In genomic region chr7:151432658-151433521, GRCh38 we compare ENCODE assay signal across 8 cellular contexts. TPM values are rescaled to one million over a fixed set of nuclear protein-coding genes. Genes with fewer than 3 reads are reported as not detected.
DNase-seq lines count a peak whose midpoint lies in the region; ATAC-seq and TF ChIP-seq lines count a peak whose summit lies in the region.

No MANE protein-coding gene starts in this region.

- no peak overlapping the region for H3K4me3 ChIP-seq in CD4-positive, CD25-positive, alpha-beta regulatory T cell (ENCODE audit: low read depth, low read length)
- no peak overlapping the region for H3K4me3 ChIP-seq in Panc1 (ENCODE audit: low read depth in 2 of 2, low read length in 2 of 2)
- H3K4me3 ChIP-seq in esophagus squamous epithelium: no peak overlapping the region

- H3K27ac Mint-ChIP-seq in CD4-positive, CD25-positive, alpha-beta regulatory T cell: peak overlapping the region in 2 of 3 donors; percentile 31 to 73
- H3K27ac Mint-ChIP-seq in central memory CD8-positive, alpha-beta T cell (ENCODE audit: low read depth): peak overlapping the region; percentile 67

- no peaks in the 10 kb centered on the region for H3K36me3 Mint-ChIP-seq in CD4-positive, CD25-positive, alpha-beta regulatory T cell
- H3K36me3 Mint-ChIP-seq in central memory CD8-positive, alpha-beta T cell (ENCODE audit: insufficient read depth): peaks cover 5% of the 10 kb centered on the region

- no TSS peak for BruUV-seq in Panc1 (replicated peaks; lab: Mats Ljungman, UMichigan)

- H3K27ac ChIP-seq in CD4-positive, CD25-positive, alpha-beta regulatory T cell (ENCODE audit: insufficient read depth, low read length, poor library complexity, severe bottlenecking): peak overlapping the region; percentile 14
- H3K27ac ChIP-seq in Panc1 (ENCODE audit: low read length) (no peak overlapping the region), esophagus squamous epithelium (no peak overlapping the region)

- H3K27me3 ChIP-seq in CD4-positive, CD25-positive, alpha-beta regulatory T cell (ENCODE audit: control insufficient read depth, insufficient read depth, low read length): no peaks in the 10 kb centered on the region
- no peaks in the 10 kb centered on the region for H3K27me3 ChIP-seq in Panc1 (ENCODE audit: control insufficient read depth, insufficient read depth, low read length)
- peaks cover 0 to 17% (median 0%) of the 10 kb centered on the region in 4 donors for H3K27me3 ChIP-seq in esophagus squamous epithelium

- 21 to 40% methylated on average over 6 to 9 of the region's 14 CpGs for WGBS in esophagus squamous epithelium, 2 donors

- no peaks in the 10 kb centered on the region for H3K9me3 ChIP-seq in CD4-positive, CD25-positive, alpha-beta regulatory T cell (ENCODE audit: control insufficient read depth in 2 of 2, low read length in 2 of 2)
- H3K9me3 ChIP-seq in Panc1 (ENCODE audit: control insufficient read depth, insufficient read depth, low read depth, low read length) (no peaks in the 10 kb centered on the region), esophagus squamous epithelium (no peaks in the 10 kb centered on the region)

- peak overlapping the region in 2 of 4 donors; percentile 29 to 50 for H3K4me3 Mint-ChIP-seq in CD4-positive, CD25-positive, alpha-beta regulatory T cell
- peak overlapping the region; percentile 42 for H3K4me3 Mint-ChIP-seq in central memory CD8-positive, alpha-beta T cell

- H3K9me3 Mint-ChIP-seq in CD4-positive, CD25-positive, alpha-beta regulatory T cell: no peaks in the 10 kb centered on the region
- H3K9me3 Mint-ChIP-seq in central memory CD8-positive, alpha-beta T cell: no peaks in the 10 kb centered on the region

- in situ Hi-C loops in Panc1 (cut with HindIII; ENCODE audit: low pct_unique_long_range_greater_than_20kb, low sequenced_read_pairs): no loop called here

- H3K4me1 ChIP-seq in CD4-positive, CD25-positive, alpha-beta regulatory T cell (ENCODE audit: control insufficient read depth, insufficient read depth, low read length, poor library complexity, severe bottlenecking): peaks cover 50% of the 10 kb centered on the region
- peaks cover 24% of the 10 kb centered on the region for H3K4me1 ChIP-seq in Panc1 (ENCODE audit: control insufficient read depth, insufficient read depth, low read length)
- H3K4me1 ChIP-seq in esophagus squamous epithelium: peaks cover 6 to 37% (median 11%) of the 10 kb centered on the region in 3 donors

- no peak for TF ChIP-seq POLR2A in esophagus squamous epithelium (IDR thresholded peaks at IDR 0.05)

- H3K4me1 Mint-ChIP-seq in CD4-positive, CD25-positive, alpha-beta regulatory T cell: peaks cover 7 to 51% (median 23%) of the 10 kb centered on the region in 4 donors
- H3K4me1 Mint-ChIP-seq in central memory CD8-positive, alpha-beta T cell: peaks cover 37% of the 10 kb centered on the region

- no peaks in the 10 kb centered on the region for H3K27me3 Mint-ChIP-seq in CD4-positive, CD25-positive, alpha-beta regulatory T cell
- no peaks in the 10 kb centered on the region for H3K27me3 Mint-ChIP-seq in central memory CD8-positive, alpha-beta T cell

- DNase-seq in CD4-positive, CD25-positive, alpha-beta regulatory T cell: peak in 2 of 3 donors; percentile 45 to 70
- DNase-seq in GM20000 (ENCODE audit: low spot score) (peak; percentile 75), Panc1 (ENCODE audit: low read depth, low spot score) (no peak), esophagus squamous epithelium (lab: John Stamatoyannopoulos, UW) (no peak), RKO (ENCODE audit: low spot score) (no peak), ureter (ENCODE audit: low spot score) (no peak), NCI-H2227 treated with DMSO at 0.1 percent for 48 hours (lab: John Stamatoyannopoulos, UW) (no peak)
- DNase-seq in central memory CD8-positive, alpha-beta T cell (ENCODE audit: low spot score in 2 of 2): peak; percentile 35 to 39

- TF ChIP-seq CTCF in GM20000 (IDR thresholded peaks at IDR 0.05; ENCODE audit: extremely low read depth, missing control alignments) (no peak), Panc1 (IDR thresholded peaks at IDR 0.05) (no peak), esophagus squamous epithelium (IDR thresholded peaks at IDR 0.05) (peak in 2 of 6 experiments; percentile 27 to 40)

- H3K36me3 ChIP-seq in CD4-positive, CD25-positive, alpha-beta regulatory T cell (ENCODE audit: control insufficient read depth, insufficient read depth, low read length): no peaks in the 10 kb centered on the region
- H3K36me3 ChIP-seq in Panc1 (ENCODE audit: control insufficient read depth, insufficient read depth, low read length) (no peaks in the 10 kb centered on the region), esophagus squamous epithelium (no peaks in the 10 kb centered on the region)

- peak; percentile 62 to 66 for ATAC-seq in CD4-positive, CD25-positive, alpha-beta regulatory T cell (ENCODE audit: low read depth in 2 of 2)
- ATAC-seq in Panc1: peak; percentile 54
- ATAC-seq in central memory CD8-positive, alpha-beta T cell (replicated peaks; ENCODE audit: extremely low read depth, poor library complexity, severe bottlenecking): peak; percentile 53

- intact Hi-C loops in Panc1 (cut with micrococcal nuclease; ENCODE audit: unreplicated experiment): no loop called here
- intact Hi-C loops in esophagus squamous epithelium (cut with DNase I): no loop called here

- CTCF ChIA-PET in Panc1 (lab: Charles Lee): no interaction called here

- POLR2A ChIA-PET in Panc1 (lab: Charles Lee): no interaction called here

RNA-seq across cellular contexts. Expression of gene CRYGN, which starts 7.1 kb away (rescaled TPM):
- total RNA-seq in CD4-positive, CD25-positive, alpha-beta regulatory T cell: 0.39 TPM
- under 1 TPM in 3 of 4 donors, not detected in 1; 0.30 to 0.39 (median 0.38) TPM for polyA plus RNA-seq in CD4-positive, CD25-positive, alpha-beta regulatory T cell
- 0.74 TPM for total RNA-seq in Panc1 (2021; ENCODE audit: unreplicated experiment)
- polyA plus RNA-seq in Panc1 (2012; ENCODE audit: insufficient read length): 0.67 TPM
- under 1 TPM in 1 of 4 donors, not detected in 3; 0.19 TPM for total RNA-seq in esophagus squamous epithelium
- total RNA-seq in ureter: not detected

RNA-seq across cellular contexts. Expression of gene WDR86, which starts 23.1 kb away (rescaled TPM):
- total RNA-seq in CD4-positive, CD25-positive, alpha-beta regulatory T cell: 4.8 TPM
- polyA plus RNA-seq in CD4-positive, CD25-positive, alpha-beta regulatory T cell: under 1 TPM in 3 of 4 donors, not detected in 1; 0.15 to 0.71 (median 0.31) TPM
- total RNA-seq in Panc1 (2021; ENCODE audit: unreplicated experiment) (0.72 TPM), esophagus squamous epithelium (1 to 10 TPM in 2 of 4 donors, under 1 TPM in 2; 0.53 to 4.6 (median 1.5) TPM), ureter (4.3 TPM)
- polyA plus RNA-seq in Panc1 (2012; ENCODE audit: insufficient read length): 1.2 TPM

Comparison
In these comparisons a context has a peak if more than half of its experiments do, and no peak if none do; other contexts are left out.
1. DNase-seq: peak in CD4-positive, CD25-positive, alpha-beta regulatory T cell (2 of 3), GM20000 (single experiment) and central memory CD8-positive, alpha-beta T cell (2 of 2); none in Panc1 (single experiment), esophagus squamous epithelium (single experiment), RKO (single experiment), ureter (single experiment) and NCI-H2227 treated with DMSO at 0.1 percent for 48 hours (single experiment).
2. Peak in every context shown above with its lines, with median percentiles within 50 percentile points of each other: ATAC-seq.